Comparison of ENCODE assay signal across 18 cellular contexts in the genomic region with DNA sequence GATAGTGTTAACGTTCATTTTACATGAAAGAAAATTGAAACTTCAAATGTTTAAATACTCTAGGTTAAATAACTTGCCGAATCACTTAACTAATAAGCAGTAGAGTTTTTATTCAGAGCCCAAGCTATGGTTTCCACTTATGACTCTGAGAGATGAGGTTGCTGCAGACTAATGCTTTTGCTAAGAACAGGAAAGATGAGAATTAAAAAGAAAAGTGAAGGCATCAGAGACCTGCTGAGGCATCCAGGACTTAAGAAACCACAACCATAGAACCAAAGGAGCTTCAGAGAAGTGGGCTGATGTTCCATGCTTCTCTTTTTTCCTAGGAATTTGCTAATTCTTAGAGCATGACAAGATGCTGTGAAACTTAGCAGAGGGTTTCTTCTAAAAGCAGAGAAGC. TPM values are rescaled to one million over a fixed set of nuclear protein-coding genes. Genes with fewer than 3 reads are reported as not detected.
A peak's percentile ranks its signal among the peaks of the same experiment; 100 is the strongest.
DNase-seq lines count a peak whose midpoint lies in the region; ATAC-seq, FAIRE-seq and TF ChIP-seq lines count a peak whose summit lies in the region.
"Had no signal": no experiment of that assay in that cellular context is flagged by ENCODE, and none has a peak within 500 bp of the region (broad histone marks: within the 10 kb centered on the region; RNA-seq: fewer than 3 reads in every experiment).

No MANE protein-coding gene starts in this region.

- BruUV-seq in GM12878 (replicated peaks; lab: Mats Ljungman, UMichigan) = no TSS peak
- BruUV-seq in Calu3 (replicated peaks; lab: Mats Ljungman, UMichigan) = no TSS peak

- H3K27me3 ChIP-seq in GM12878 (replicated peaks in 1 of 2; ENCODE audit: control insufficient read depth in 2 of 2, insufficient read depth in 2 of 2, low read length in 1 of 2) = no peaks in the 10 kb centered on the region

- TF ChIP-seq CTCF in GM12865 (IDR thresholded peaks at IDR 0.05; ENCODE audit: insufficient read depth, low read depth, low read length, missing control alignments) (no peak), GM12878 (IDR thresholded peaks at IDR 0.05 in 2 of 3, conservative IDR thresholded peaks at IDR 0.05 in 1 of 3; ENCODE audit: control insufficient read depth in 2 of 3, extremely low read depth in 1 of 3, insufficient read depth in 1 of 3, low read depth in 3 of 3, low read length in 3 of 3) (no peak), Calu3 (IDR thresholded peaks at IDR 0.05; ENCODE audit: unreplicated experiment) (no peak)

- CTCF ChIA-PET in activated CD8-positive, alpha-beta memory T cell treated with anti-CD3 and anti-CD28 coated beads, Interleukin-2, amount 10 ng/mL, durations not matched to agents 7 days and 5 days (lab: Charles Lee) = interaction anchor here (1.1 to 2.2 kb wide), 3 partner anchors 9 to 113 kb away, joined by 3 to 16 read pairs (median 3); partner anchors contain the start of gene HMG20A
- CTCF ChIA-PET in GM12878 (lab: Yijun Ruan, JAX) (interaction anchor here (0.9 to 2.1 kb wide), 7 partner anchors 9 to 245 kb away, joined by 3 to 13 read pairs (median 4); partner anchors contain the start of gene HMG20A), Calu3 (lab: Charles Lee) (interaction anchor here (1.3 kb wide), 1 partner anchor 11 kb away, joined by 3 read pairs; no protein-coding TSS in a partner anchor)

- H3K4me2 ChIP-seq in GM12878 (ENCODE audit: control insufficient read depth, insufficient read depth) = peak overlapping the region; percentile 47
- H3K4me2 ChIP-seq: A549 had no signal

- no peak overlapping the region for H2AFZ ChIP-seq in GM12878 (ENCODE audit: control insufficient read depth, low read depth, low read length)

- ATAC-seq in activated CD8-positive, alpha-beta memory T cell treated with anti-CD3 and anti-CD28 coated beads, Interleukin-2, amount 10 ng/mL, durations not matched to agents 7 days and 5 days = peak; percentile 86
- peak; percentile 71 for ATAC-seq in GM12878
- ATAC-seq: A549 had no signal

- no peak overlapping the region for H3K4me3 ChIP-seq in GM12865 (ENCODE audit: low read depth, low read length)
- H3K4me3 ChIP-seq in GM12878 = no peak overlapping the region
- H3K4me3 ChIP-seq: A549, HAP-1 had no signal

- no peak overlapping the region for H3K9ac ChIP-seq in GM12878 (ENCODE audit: control insufficient read depth, insufficient read depth, low read length)

- peak; percentile 47 for FAIRE-seq in GM12878 (lab: Jason Lieb, UNC)
- FAIRE-seq: G401.6, RCC 7860 had no signal

- H3K27me3 Mint-ChIP-seq in activated CD8-positive, alpha-beta memory T cell treated with anti-CD3 and anti-CD28 coated beads, Interleukin-2, amount 10 ng/mL, durations not matched to agents 7 days and 5 days = no peaks in the 10 kb centered on the region
- no peaks in the 10 kb centered on the region for H3K27me3 Mint-ChIP-seq in T-helper 1 cell treated with Interleukin-12 subunit alpha and Interleukin-12 subunit beta and Interleukin-4 antibody, amounts not matched to agents 30 μg/mL and 1 μg/mL, for 36 hours (ENCODE audit: low read depth)
- no peaks in the 10 kb centered on the region for H3K27me3 Mint-ChIP-seq in Calu3 (ENCODE audit: unreplicated experiment)

- 0% methylated on average over 2 of the region's 2 CpGs for WGBS in GM12878 (ENCODE audit: insufficient coverage, insufficient replicate concordance, low lambda C conversion rate, missing lambda C conversion rate)

- in situ Hi-C loops in GM12878 (cut with MboI) = no loop called here

- SMC1A ChIA-PET in GM12878 (lab: Charles Lee; ENCODE audit: uncharacterized antibody, unreplicated experiment) = interaction anchor here (0.8 to 2.7 kb wide), 7 partner anchors 9 to 251 kb away, joined by 3 to 18 read pairs (median 3); partner anchors contain the start of gene HMG20A

- RAD21 ChIA-PET in GM12878 (lab: Charles Lee; ENCODE audit: unreplicated experiment) = interaction anchor here (0.7 to 1.6 kb wide), 3 partner anchors 9 to 243 kb away, joined by 3 to 6 read pairs (median 3); no protein-coding TSS in a partner anchor

- TF ChIP-seq POLR2A in GM12878 (IDR thresholded peaks at IDR 0.05; ENCODE audit: low read depth, low read length) = no peak

- intact Hi-C loops in GM12878 (cut with micrococcal nuclease; ENCODE audit: unreplicated experiment) (no loop called here), Calu3 (cut with micrococcal nuclease; ENCODE audit: unreplicated experiment) (no loop called here)

- H4K20me1 ChIP-seq in GM12878 (ENCODE audit: control insufficient read depth, insufficient read depth) = no peaks in the 10 kb centered on the region

- H3K9me3 Mint-ChIP-seq in activated CD8-positive, alpha-beta memory T cell treated with anti-CD3 and anti-CD28 coated beads, Interleukin-2, amount 10 ng/mL, durations not matched to agents 7 days and 5 days (ENCODE audit: low read depth) = no peaks in the 10 kb centered on the region
- H3K9me3 Mint-ChIP-seq in T-helper 1 cell treated with Interleukin-12 subunit alpha and Interleukin-12 subunit beta and Interleukin-4 antibody, amounts not matched to agents 30 μg/mL and 1 μg/mL, for 36 hours = no peaks in the 10 kb centered on the region
- H3K9me3 Mint-ChIP-seq in Calu3 (ENCODE audit: low read depth, unreplicated experiment) = no peaks in the 10 kb centered on the region

- no peak for TF ChIP-seq EP300 in GM12878 (IDR thresholded peaks at IDR 0.05; ENCODE audit: borderline replicate concordance in 1 of 2, control insufficient read depth in 1 of 2, low read depth in 2 of 2, low read length in 2 of 2)

- H3K4me1 ChIP-seq in GM12878 (ENCODE audit: control insufficient read depth, insufficient read depth, low read length) = peaks cover 7% of the 10 kb centered on the region
- H3K4me1 ChIP-seq: A549 had no signal

- POLR2A ChIA-PET in GM12878 (lab: Charles Lee) = interaction anchor here (1.9 kb wide), 1 partner anchor 9 kb away, joined by 11 read pairs; the partner anchor contains the start of gene HMG20A

- peak overlapping the region; percentile 7 for H3K4me3 Mint-ChIP-seq in activated CD8-positive, alpha-beta memory T cell treated with anti-CD3 and anti-CD28 coated beads, Interleukin-2, amount 10 ng/mL, durations not matched to agents 7 days and 5 days
- no peak overlapping the region for H3K4me3 Mint-ChIP-seq in T-helper 1 cell treated with Interleukin-12 subunit alpha and Interleukin-12 subunit beta and Interleukin-4 antibody, amounts not matched to agents 30 μg/mL and 1 μg/mL, for 36 hours
- no peak overlapping the region for H3K4me3 Mint-ChIP-seq in Calu3 (ENCODE audit: low read depth, unreplicated experiment)

- H3K4me1 Mint-ChIP-seq in activated CD8-positive, alpha-beta memory T cell treated with anti-CD3 and anti-CD28 coated beads, Interleukin-2, amount 10 ng/mL, durations not matched to agents 7 days and 5 days = peaks cover 39% of the 10 kb centered on the region
- peaks cover 27% of the 10 kb centered on the region for H3K4me1 Mint-ChIP-seq in T-helper 1 cell treated with Interleukin-12 subunit alpha and Interleukin-12 subunit beta and Interleukin-4 antibody, amounts not matched to agents 30 μg/mL and 1 μg/mL, for 36 hours (ENCODE audit: low read depth)
- peaks cover 29% of the 10 kb centered on the region for H3K4me1 Mint-ChIP-seq in Calu3 (ENCODE audit: low read depth, unreplicated experiment)

- peaks cover 50% of the 10 kb centered on the region for H3K79me2 ChIP-seq in GM12878 (ENCODE audit: control insufficient read depth, insufficient read depth, low read length)

- peaks cover 3% of the 10 kb centered on the region for H3K36me3 Mint-ChIP-seq in activated CD8-positive, alpha-beta memory T cell treated with anti-CD3 and anti-CD28 coated beads, Interleukin-2, amount 10 ng/mL, durations not matched to agents 7 days and 5 days
- H3K36me3 Mint-ChIP-seq in T-helper 1 cell treated with Interleukin-12 subunit alpha and Interleukin-12 subunit beta and Interleukin-4 antibody, amounts not matched to agents 30 μg/mL and 1 μg/mL, for 36 hours (ENCODE audit: low read depth) = peaks cover 1% of the 10 kb centered on the region
- H3K36me3 Mint-ChIP-seq in Calu3 (ENCODE audit: insufficient read depth, unreplicated experiment) = peaks cover under 1% of the 10 kb centered on the region

- H3K27ac Mint-ChIP-seq in activated CD8-positive, alpha-beta memory T cell treated with anti-CD3 and anti-CD28 coated beads, Interleukin-2, amount 10 ng/mL, durations not matched to agents 7 days and 5 days = peak overlapping the region; percentile 30
- H3K27ac Mint-ChIP-seq in T-helper 1 cell treated with Interleukin-12 subunit alpha and Interleukin-12 subunit beta and Interleukin-4 antibody, amounts not matched to agents 30 μg/mL and 1 μg/mL, for 36 hours = peak overlapping the region; percentile 4
- H3K27ac Mint-ChIP-seq in Calu3 (ENCODE audit: unreplicated experiment) = no peak overlapping the region

- no peaks in the 10 kb centered on the region for H3K9me3 ChIP-seq in GM12878 (replicated peaks; ENCODE audit: control insufficient read depth, insufficient read depth, low read length)
- H3K9me3 ChIP-seq: A549, HAP-1 had no signal

- H3K27ac ChIP-seq in GM12878 (ENCODE audit: control insufficient read depth, insufficient read depth) = peak overlapping the region; percentile 20
- H3K27ac ChIP-seq: A549 had no signal

- no peaks in the 10 kb centered on the region for H3K36me3 ChIP-seq in GM12878 (ENCODE audit: control insufficient read depth in 2 of 2, insufficient read depth in 2 of 2, low read length in 1 of 2)
- H3K36me3 ChIP-seq: HAP-1 had no signal

- TF ChIP-seq RAD21 in GM12878 (IDR thresholded peaks at IDR 0.05; ENCODE audit: insufficient read depth, low read depth, low read length) = no peak

- DNase-seq in activated CD8-positive, alpha-beta memory T cell treated with anti-CD3 and anti-CD28 coated beads, Interleukin-2, amount 10 ng/mL, durations not matched to agents 7 days and 5 days = no peak
- no peak for DNase-seq in activated CD8-positive, alpha-beta memory T cell treated with anti-CD3 and anti-CD28 coated beads, Interleukin-2, amount 50 U/mL, for 4 hours
- DNase-seq in GM12865 (ENCODE audit: low read depth) (peak; percentile 59), GM12878 (ENCODE audit: low read depth, low spot score) (no peak), globus pallidus (ENCODE audit: low spot score) (no peak), SHP77 (lab: John Stamatoyannopoulos, UW) (no peak), Calu3 (no peak)
- DNase-seq: DMS79 treated with DMSO at 0.1 percent for 48 hours, Karpas-422, NCI-H187 treated with DMSO at 0.1 percent for 48 hours, NCI-H2171 treated with DMSO at 0.1 percent for 48 hours, NCI-H510A treated with DMSO at 0.1 percent for 48 hours, SHP77 treated with DMSO at 0.1 percent for 48 hours had no signal

RNA-seq across cellular contexts. Expression of gene HMG20A, which starts 9.5 kb away (rescaled TPM):
- 10 to 100 TPM; 36.4 to 46.3 TPM for total RNA-seq in activated CD8-positive, alpha-beta memory T cell treated with anti-CD3 and anti-CD28 coated beads, Interleukin-2, amount 10 ng/mL, durations not matched to agents 7 days and 5 days
- total RNA-seq in GM12878 (2013; cell fraction: nucleolus; rRNA removed) = 124 and 130 TPM in 2 replicates
- 34.8 and 41.7 TPM in 2 replicates for total RNA-seq in GM12878 (2014; rRNA removed)
- total RNA-seq in GM12878 (2014; rRNA removed; fragmentation: Illumina TruSeq; extraction: Trizol) = 48.1 and 48.8 TPM in 2 replicates
- 51.9 and 54.7 TPM in 2 replicates for total RNA-seq in GM12878 (2021)
- polyA plus RNA-seq in GM12878 (2011; ENCODE audit: low read depth) = 22.3 TPM
- 98.7 and 132 TPM in 2 replicates for polyA plus RNA-seq in GM12878 (2011; rRNA removed)
- 62.2 and 66.8 TPM in 2 replicates for polyA plus RNA-seq in GM12878 (2011; cell fraction: cytosol; rRNA removed)
- 62.9 and 65.7 TPM in 2 replicates for polyA plus RNA-seq in GM12878 (2011; cell fraction: nucleus; rRNA removed)
- 26.8 and 38.3 TPM in 2 replicates for polyA plus RNA-seq in GM12878 (2012)
- polyA plus RNA-seq in GM12878 (2014; fragmentation: Illumina TruSeq; extraction: Trizol) = 75.4 and 84.3 TPM in 2 replicates
- polyA plus RNA-seq in GM12878 (2014; fragmentation: Nextera tagmentation; extraction: Ambion mirVana) = 10 to 100 TPM; 30.0 to 30.7 TPM
- 50.0 and 50.5 TPM in 2 replicates for polyA plus RNA-seq in GM12878 (2014; rRNA removed)
- polyA plus RNA-seq in GM12878 (2016; fragmentation: Nextera tagmentation; extraction: Ambion mirVana) = 10 to 100 TPM; 38.4 to 44.7 TPM
- polyA minus RNA-seq in GM12878 (2011; rRNA and poly(A)+ RNA removed) = 85.3 and 107 TPM in 2 replicates
- polyA minus RNA-seq in GM12878 (2011; cell fraction: cytosol; rRNA and poly(A)+ RNA removed) = 31.0 and 33.1 TPM in 2 replicates
- polyA minus RNA-seq in GM12878 (2011; cell fraction: nucleus; rRNA and poly(A)+ RNA removed) = 44.4 and 67.5 TPM in 2 replicates
- total RNA-seq in Calu3 (2022) = 61.7 and 65.1 TPM in 2 replicates

RNA-seq across cellular contexts. Expression of gene PEAK1, which starts 10.3 kb away (rescaled TPM):
- total RNA-seq in activated CD8-positive, alpha-beta memory T cell treated with anti-CD3 and anti-CD28 coated beads, Interleukin-2, amount 10 ng/mL, durations not matched to agents 7 days and 5 days = 10 to 100 TPM; 29.1 to 33.0 TPM
- total RNA-seq in GM12878 (2013; cell fraction: nucleolus; rRNA removed) = 139 and 140 TPM in 2 replicates
- total RNA-seq in GM12878 (2014; rRNA removed) = 13.6 TPM in 2 replicates
- total RNA-seq in GM12878 (2014; rRNA removed; fragmentation: Illumina TruSeq; extraction: Trizol) = 15.7 and 17.3 TPM in 2 replicates
- 23.1 and 24.2 TPM in 2 replicates for total RNA-seq in GM12878 (2021)
- 4.0 TPM for polyA plus RNA-seq in GM12878 (2011; ENCODE audit: low read depth)
- 18.0 and 18.1 TPM in 2 replicates for polyA plus RNA-seq in GM12878 (2011; rRNA removed)
- 12.7 and 15.1 TPM in 2 replicates for polyA plus RNA-seq in GM12878 (2011; cell fraction: cytosol; rRNA removed)
- 24.4 and 24.7 TPM in 2 replicates for polyA plus RNA-seq in GM12878 (2011; cell fraction: nucleus; rRNA removed)
- 5.5 and 5.9 TPM in 2 replicates for polyA plus RNA-seq in GM12878 (2012)
- polyA plus RNA-seq in GM12878 (2014; fragmentation: Illumina TruSeq; extraction: Trizol) = 15.0 and 15.1 TPM in 2 replicates
- 1 to 10 TPM in 1 of 2 experiments, under 1 TPM in 1; 0.62 to 1.1 TPM for polyA plus RNA-seq in GM12878 (2014; fragmentation: Nextera tagmentation; extraction: Ambion mirVana)
- polyA plus RNA-seq in GM12878 (2014; rRNA removed) = 8.8 and 11.9 TPM in 2 replicates
- 1 to 10 TPM; 3.2 to 3.9 TPM for polyA plus RNA-seq in GM12878 (2016; fragmentation: Nextera tagmentation; extraction: Ambion mirVana)
- 41.3 and 42.9 TPM in 2 replicates for polyA minus RNA-seq in GM12878 (2011; rRNA and poly(A)+ RNA removed)
- 16.3 and 20.1 TPM in 2 replicates for polyA minus RNA-seq in GM12878 (2011; cell fraction: cytosol; rRNA and poly(A)+ RNA removed)
- 25.4 and 47.7 TPM in 2 replicates for polyA minus RNA-seq in GM12878 (2011; cell fraction: nucleus; rRNA and poly(A)+ RNA removed)
- 51.7 and 54.3 TPM in 2 replicates for total RNA-seq in Calu3 (2022)
